ENCODE assay signal across 8 cellular contexts in the genomic region with DNA sequence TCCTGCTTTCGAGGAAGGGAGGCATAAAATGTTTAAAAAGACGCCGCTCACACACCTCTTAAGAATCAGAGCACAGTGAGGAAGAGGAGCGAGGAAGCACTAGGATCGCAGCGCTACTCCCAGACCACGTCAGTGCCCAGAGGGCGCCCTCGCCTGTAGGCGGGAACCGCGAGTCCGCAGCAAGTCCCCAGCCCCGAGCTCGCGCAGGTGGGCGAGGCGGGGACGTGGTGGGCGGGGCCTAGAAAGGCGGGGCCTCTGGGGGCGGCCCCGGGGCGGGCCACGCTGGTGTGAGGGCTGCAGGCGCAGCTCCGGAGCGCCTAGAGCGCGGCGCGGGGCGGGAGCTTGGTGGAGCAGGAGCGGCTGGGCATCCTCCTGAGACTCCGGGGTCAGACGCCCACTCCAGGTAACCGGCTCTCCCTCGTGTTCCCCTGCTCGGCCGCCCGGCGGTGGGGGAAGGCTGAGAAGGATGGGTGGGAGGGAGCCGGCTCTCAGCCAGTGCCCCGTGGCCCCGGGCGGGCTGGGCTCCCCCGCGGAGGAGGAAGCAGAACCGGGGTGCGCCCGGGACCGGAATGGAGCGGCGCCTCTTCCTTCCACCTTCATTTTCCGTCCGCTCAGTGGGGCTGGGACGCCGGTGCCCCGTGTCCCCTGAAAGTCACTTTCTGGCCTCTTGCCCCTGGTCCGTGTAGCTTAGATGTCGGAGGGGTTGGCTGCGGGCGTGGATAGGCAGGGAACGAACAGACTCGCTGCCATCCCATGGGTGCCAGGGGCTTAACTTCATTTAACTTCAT. TPM values are rescaled to one million over a fixed set of nuclear protein-coding genes. Genes with fewer than 3 reads are reported as not detected.
DNase-seq lines count a peak whose midpoint lies in the region; ATAC-seq and TF ChIP-seq lines count a peak whose summit lies in the region.

Gene GCNT1, plus strand, starts transcription at position 280 of the 788 bp plus-strand sequence. CDS start 43,200 bp downstream, outside the sequence.

- peaks cover 8% of the 10 kb centered on the region for H3K27me3 Mint-ChIP-seq in endothelial cell (ENCODE audit: unreplicated experiment)

- H3K36me3 Mint-ChIP-seq in endothelial cell (ENCODE audit: low read depth, unreplicated experiment), result peaks cover 5% of the 10 kb centered on the region

- H3K27ac Mint-ChIP-seq in endothelial cell (ENCODE audit: unreplicated experiment), result peak within 1 kb of the TSS; percentile 75

- peak; percentile 69 for DNase-seq in Caki2 (ENCODE audit: low read depth)
- DNase-seq in HT1080 (ENCODE audit: low read depth), result peak; percentile 75
- DNase-seq in NOMO-1 treated with dmso at 0.1 percent for 144 hours (lab: John Stamatoyannopoulos, UW; ENCODE audit: unreplicated experiment), result peak; percentile 68
- DNase-seq in activated CD8-positive, alpha-beta memory T cell treated with anti-CD3 and anti-CD28 coated beads, Interleukin-2, amount 50 U/mL, for 24 hours (ENCODE audit: extremely low read depth), result peak; percentile 61
- peak; percentile 95 for DNase-seq in endothelial cell (ENCODE audit: low spot score)
- DNase-seq in middle frontal gyrus (ENCODE audit: extremely low spot score, low spot score), result peak; percentile 5
- DNase-seq in stimulated activated CD8-positive, alpha-beta memory T cell treated with anti-CD3 and anti-CD28 coated beads, Interleukin-2, amount 100 ng/mL, for 48 hours (ENCODE audit: low read depth in 2 of 2), result peak; percentile 90 to 93

- H3K4me3 Mint-ChIP-seq in endothelial cell (ENCODE audit: unreplicated experiment), result peak within 1 kb of the TSS; percentile 94

- peak; percentile 88 for ATAC-seq in GM21367 (IDR thresholded peaks at IDR 0.05; ENCODE audit: unreplicated experiment)

- H3K9me3 Mint-ChIP-seq in endothelial cell (ENCODE audit: unreplicated experiment), result no peaks in the 10 kb centered on the region

- TF ChIP-seq CTCF in endothelial cell (IDR thresholded peaks at IDR 0.05; ENCODE audit: unreplicated experiment), result no peak

- peaks cover 26% of the 10 kb centered on the region for H3K4me1 Mint-ChIP-seq in endothelial cell (ENCODE audit: unreplicated experiment)

- in situ Hi-C loops in Caki2 (cut with HindIII; ENCODE audit: low pct_unique_long_range_greater_than_20kb, low sequenced_read_pairs), result no loop called here

RNA-seq across cellular contexts. Expression of gene GCNT1, which starts in this region (rescaled TPM):
- total RNA-seq in Caki2 (2014; rRNA removed; shearing (Covaris generic); ENCODE audit: low replicate concordance), result 1.2 and 11.1 TPM in 2 replicates
- 1.7 and 7.3 TPM in 2 replicates for total RNA-seq in HT1080 (2014; rRNA removed; shearing (Covaris generic))
- 3.6 and 4.8 TPM in 2 replicates for polyA plus RNA-seq in HT1080 (2015; cell fraction: cytosol; rRNA removed)
- 4.0 and 4.1 TPM in 2 replicates for polyA plus RNA-seq in HT1080 (2015; cell fraction: nucleus; rRNA removed)
- total RNA-seq in endothelial cell (ENCODE audit: unreplicated experiment), result 33.7 TPM

Comparison
In these comparisons a context has a peak if more than half of its experiments do, and no peak if none do; other contexts are left out.
1. Peak in every context shown above with its lines: DNase-seq and ATAC-seq.
2. DNase-seq: peak in every context shown above with its lines; median percentile 95 in endothelial cell; 92 in stimulated activated CD8-positive, alpha-beta memory T cell treated with anti-CD3 and anti-CD28 coated beads, Interleukin-2, amount 100 ng/mL, for 48 hours; 75 in HT1080; 69 in Caki2; 68 in NOMO-1 treated with dmso at 0.1 percent for 144 hours; 61 in activated CD8-positive, alpha-beta memory T cell treated with anti-CD3 and anti-CD28 coated beads, Interleukin-2, amount 50 U/mL, for 24 hours; 5 in middle frontal gyrus.